ENCODE assay signal across 8 cellular contexts in the genomic region with DNA sequence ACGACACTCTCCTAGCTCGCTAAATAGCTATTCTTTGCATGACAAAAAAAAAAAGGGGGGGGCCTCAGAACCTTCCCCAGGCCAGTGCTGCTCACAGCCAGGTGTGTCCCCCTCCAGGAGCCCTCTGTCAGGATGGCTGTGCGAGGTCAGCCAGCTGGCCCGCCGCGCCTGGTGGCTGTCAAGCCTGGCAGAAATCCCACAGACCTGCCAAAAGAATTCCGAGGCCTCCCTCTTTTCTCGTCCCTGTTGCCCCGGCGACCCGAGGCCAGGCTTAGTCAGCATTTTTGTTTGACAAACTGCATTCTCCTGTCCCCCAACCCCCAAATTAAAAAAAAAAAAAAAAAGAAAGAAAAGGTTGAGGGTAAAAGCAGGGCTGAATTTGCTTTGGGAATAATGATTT.
DNase-seq lines count a peak whose midpoint lies in the region; ATAC-seq lines count a peak whose summit lies in the region.

No MANE protein-coding gene starts in this region.

- ATAC-seq in left ventricle myocardium superior: peak; percentile 92

- intact Hi-C loops in left ventricle myocardium superior (cut with micrococcal nuclease): loop anchor here (10.0 kb wide), 1 partner anchor 118 kb away; a partner anchor contains a TSS
- intact Hi-C loops in posterior cingulate gyrus (cut with DNase I): no loop called here

- H3F3A ChIP-seq in GM23248 (ENCODE audit: insufficient read depth): peaks cover 68% of the 10 kb centered on the region

- peaks cover 70% of the 10 kb centered on the region for H3K79me2 ChIP-seq in GM23248 (ENCODE audit: insufficient read depth)

- H3K9me3 ChIP-seq in GM23248 (ENCODE audit: low read depth) (no peaks in the 10 kb centered on the region), adipocyte (ENCODE audit: control insufficient read depth, low read length) (no peaks in the 10 kb centered on the region)

- peak overlapping the region; percentile 85 for H3K27ac ChIP-seq in GM23248

- H3K27me3 ChIP-seq in GM23248 (replicated peaks; ENCODE audit: insufficient read depth) (no peaks in the 10 kb centered on the region), adipocyte (replicated peaks; ENCODE audit: control insufficient read depth, insufficient read depth, low read length) (no peaks in the 10 kb centered on the region)

- H3K4me3 ChIP-seq in GM23248 (no peak overlapping the region), adipocyte (ENCODE audit: low read length) (peak overlapping the region; percentile 51)

- H2AFZ ChIP-seq in GM23248: no peak overlapping the region

- in situ Hi-C loops in GM23248 (cut with MboI): no loop called here

- no peaks in the 10 kb centered on the region for H3K9me2 ChIP-seq in GM23248 (ENCODE audit: insufficient read depth)

- H4K20me1 ChIP-seq in GM23248 (ENCODE audit: insufficient read depth): no peaks in the 10 kb centered on the region

- H3K36me3 ChIP-seq in GM23248 (ENCODE audit: low read depth) (no peaks in the 10 kb centered on the region), adipocyte (ENCODE audit: control insufficient read depth, insufficient read depth, low read length, severe bottlenecking) (peaks cover 3% of the 10 kb centered on the region)

- DNase-seq in GM23248 (peak; percentile 60), adipocyte (ENCODE audit: low read depth) (no peak), left ventricle myocardium superior (peak; percentile 87), posterior cingulate gyrus (peak in 6 of 10 donors; percentile 16 to 80 (median 23)), NCI-H345 treated with DMSO at 0.1 percent for 48 hours (lab: John Stamatoyannopoulos, UW; ENCODE audit: unreplicated experiment) (no peak)
- no peak for DNase-seq in central memory CD4-positive, alpha-beta T cell
- DNase-seq in activated CD8-positive, alpha-beta memory T cell treated with anti-CD3 and anti-CD28 coated beads, Interleukin-2, amount 50 U/mL, for 4 hours: no peak
- DNase-seq in activated naive CD4-positive, alpha-beta T cell treated with anti-CD3 and anti-CD28 coated beads, Interleukin-2, amount 50 U/mL, for 16 hours: no peak

- WGBS in GM23248 (ENCODE audit: low coverage in 1 of 2, low lambda C conversion rate in 2 of 2, missing lambda C conversion rate in 2 of 2), 2 experiments: 23 to 24% methylated on average over 11 of the region's 11 CpGs

- H3K9ac ChIP-seq in GM23248 (peak overlapping the region; percentile 70; the same call in 1 of the 2 replicates), adipocyte (ENCODE audit: low read length) (peak overlapping the region; percentile 30)

- H3K4me2 ChIP-seq in GM23248 (ENCODE audit: unreplicated experiment): peak overlapping the region; percentile 69

- H3K4me1 ChIP-seq in GM23248 (ENCODE audit: insufficient read depth) (peaks cover 79% of the 10 kb centered on the region), adipocyte (ENCODE audit: control insufficient read depth, insufficient read depth, low read length) (peaks cover 62% of the 10 kb centered on the region)

Comparison
In these comparisons a context has a peak if more than half of its experiments do, and no peak if none do; other contexts are left out.
1. DNase-seq: peak in GM23248 (single experiment), left ventricle myocardium superior (single experiment) and posterior cingulate gyrus (6 of 10); none in adipocyte (single experiment), central memory CD4-positive, alpha-beta T cell (single experiment), NCI-H345 treated with DMSO at 0.1 percent for 48 hours (single experiment), activated CD8-positive, alpha-beta memory T cell treated with anti-CD3 and anti-CD28 coated beads, Interleukin-2, amount 50 U/mL, for 4 hours (single experiment) and activated naive CD4-positive, alpha-beta T cell treated with anti-CD3 and anti-CD28 coated beads, Interleukin-2, amount 50 U/mL, for 16 hours (single experiment).